ENCODE assay signal across 20 cellular contexts in genomic region chr17:6449307-6449706, GRCh38. TPM values are rescaled to one million over a fixed set of nuclear protein-coding genes. Genes with fewer than 3 reads are reported as not detected.
A peak's percentile ranks its signal among the peaks of the same experiment; 100 is the strongest.
DNase-seq lines count a peak whose midpoint lies in the region; TF ChIP-seq lines count a peak whose summit lies in the region.
"Had no signal": no experiment of that assay in that cellular context is flagged by ENCODE, and none has a peak within 500 bp of the region (broad histone marks: within the 10 kb centered on the region; RNA-seq: fewer than 3 reads in every experiment).

No MANE protein-coding gene starts in this region.

- no peaks in the 10 kb centered on the region for H3K27me3 Mint-ChIP-seq in chondrocyte (ENCODE audit: low read depth)
- H3K27me3 Mint-ChIP-seq: B cell; CD4-positive, alpha-beta T cell had no signal

- peaks cover 0 to 54% (median 48%) of the 10 kb centered on the region in 11 experiments; a peak in 18 of 22 replicates for H3K36me3 ChIP-seq in BLaER1 treated with 17β-estradiol and CSF1 and Interleukin-3, amounts not matched to agents 10 nM and 100 nM
- H3K36me3 ChIP-seq in Loucy (ENCODE audit: insufficient read depth, low read length), result peaks cover 33% of the 10 kb centered on the region; the same call in 1 of the 2 replicates
- H3K36me3 ChIP-seq in osteoblast (ENCODE audit: insufficient read depth, low read length), result peaks cover 20% of the 10 kb centered on the region
- peaks cover 27% of the 10 kb centered on the region for H3K36me3 ChIP-seq in SJCRH30

- H2AFZ ChIP-seq in Loucy (ENCODE audit: low read length), result no peak overlapping the region
- H2AFZ ChIP-seq in osteoblast (ENCODE audit: low read length), result no peak overlapping the region

- H3K27ac ChIP-seq in BLaER1 treated with 17β-estradiol and CSF1 and Interleukin-3, amounts not matched to agents 10 nM and 100 nM, result no peak overlapping the region
- H3K27ac ChIP-seq in osteoblast (ENCODE audit: low read depth, low read length) (no peak overlapping the region), SJCRH30 (no peak overlapping the region)
- H3K27ac ChIP-seq: C4-2B had no signal

- no peaks in the 10 kb centered on the region for H3F3A ChIP-seq in Loucy (ENCODE audit: low read depth)

- DNase-seq in chondrocyte (ENCODE audit: low spot score) (peak; percentile 61), osteoblast (ENCODE audit: insufficient read length, low spot score, missing footprints) (peak; percentile 48), SJCRH30 (no peak), HuH-7.5 (ENCODE audit: low spot score) (no peak), activated gamma-delta T cell (lab: John Stamatoyannopoulos, UW) (no peak)
- DNase-seq: Caco-2; CD4-positive, alpha-beta T cell; DMS79; GDM1; IMR-90; KBM-7 had no signal

- H3K36me3 Mint-ChIP-seq in chondrocyte (ENCODE audit: low read depth), result no peaks in the 10 kb centered on the region

- peak overlapping the region in 6 of 11 experiments; percentile 4 to 67 (median 55); a peak in 5 of 22 replicates for H3K4me2 ChIP-seq in BLaER1 treated with 17β-estradiol and CSF1 and Interleukin-3, amounts not matched to agents 10 nM and 100 nM
- H3K4me2 ChIP-seq in Loucy (ENCODE audit: low read depth, low read length, poor library complexity, severe bottlenecking), result peak overlapping the region; percentile 5
- H3K4me2 ChIP-seq in osteoblast (ENCODE audit: insufficient read depth, low read length), result no peak overlapping the region

- peaks cover 0 to 18% (median 0%) of the 10 kb centered on the region in 11 experiments; a peak in 5 of 22 replicates for H3K27me3 ChIP-seq in BLaER1 treated with 17β-estradiol and CSF1 and Interleukin-3, amounts not matched to agents 10 nM and 100 nM
- H3K27me3 ChIP-seq in Loucy (ENCODE audit: insufficient read depth, low read length, poor library complexity, severe bottlenecking) (no peaks in the 10 kb centered on the region), osteoblast (ENCODE audit: insufficient read depth, low read length) (no peaks in the 10 kb centered on the region), SJCRH30 (no peaks in the 10 kb centered on the region)

- no peaks in the 10 kb centered on the region for H3K9me3 ChIP-seq in BLaER1 treated with 17β-estradiol and CSF1 and Interleukin-3, amounts not matched to agents 10 nM and 100 nM (replicated peaks in 1 of 11)
- no peaks in the 10 kb centered on the region for H3K9me3 ChIP-seq in Loucy (ENCODE audit: insufficient read depth, low read depth, low read length)
- no peaks in the 10 kb centered on the region for H3K9me3 ChIP-seq in osteoblast (ENCODE audit: low read depth, low read length)
- H3K9me3 ChIP-seq in SJCRH30 (replicated peaks), result no peaks in the 10 kb centered on the region
- H3K9me3 ChIP-seq: Caco-2, HAP-1 had no signal

- H3K9me2 ChIP-seq in Loucy (replicated peaks; ENCODE audit: low read depth, low read length), result no peaks in the 10 kb centered on the region

- H3K4me3 Mint-ChIP-seq in chondrocyte (ENCODE audit: unreplicated experiment), result no peak overlapping the region
- H3K4me3 Mint-ChIP-seq: B cell; CD4-positive, alpha-beta T cell had no signal

- peaks cover 9 to 75% (median 65%) of the 10 kb centered on the region in 10 experiments for H3K4me1 ChIP-seq in BLaER1 treated with 17β-estradiol and CSF1 and Interleukin-3, amounts not matched to agents 10 nM and 100 nM
- peaks cover 36% of the 10 kb centered on the region for H3K4me1 ChIP-seq in Loucy (ENCODE audit: insufficient read depth, low read length, poor library complexity, severe bottlenecking)
- peaks cover 3% of the 10 kb centered on the region for H3K4me1 ChIP-seq in osteoblast (ENCODE audit: insufficient read depth, low read length)
- H3K4me1 ChIP-seq in SJCRH30, result peaks cover 20% of the 10 kb centered on the region
- H3K4me1 ChIP-seq: Caco-2 had no signal

- H3K27ac Mint-ChIP-seq in chondrocyte (ENCODE audit: unreplicated experiment), result no peak overlapping the region
- H3K27ac Mint-ChIP-seq: B cell; CD4-positive, alpha-beta T cell had no signal

- TF ChIP-seq CTCF in Loucy (conservative IDR thresholded peaks at IDR 0.05; ENCODE audit: low read length), result no peak
- no peak for TF ChIP-seq CTCF in chondrocyte (IDR thresholded peaks at IDR 0.05)
- TF ChIP-seq CTCF in osteoblast (IDR thresholded peaks at IDR 0.05; ENCODE audit: extremely low read depth, low read depth, low read length), result no peak

- H3K79me2 ChIP-seq in Loucy (ENCODE audit: insufficient read depth, low read length) (peaks cover 51% of the 10 kb centered on the region), osteoblast (ENCODE audit: insufficient read depth, low read length) (peaks cover 7% of the 10 kb centered on the region)

- no peaks in the 10 kb centered on the region for H3K9me3 Mint-ChIP-seq in chondrocyte (ENCODE audit: low read depth)
- H3K9me3 Mint-ChIP-seq: CD4-positive, alpha-beta T cell had no signal

- H3K9ac ChIP-seq in BLaER1 treated with 17β-estradiol and CSF1 and Interleukin-3, amounts not matched to agents 10 nM and 100 nM, result no peak overlapping the region; a peak in 1 of 22 replicates
- peak overlapping the region; percentile 18 for H3K9ac ChIP-seq in Loucy (ENCODE audit: low read depth, low read length, poor library complexity, severe bottlenecking)

- H3K4me1 Mint-ChIP-seq in chondrocyte (ENCODE audit: low read depth), result peaks cover 4% of the 10 kb centered on the region

- H3K4me3 ChIP-seq in BLaER1 treated with 17β-estradiol and CSF1 and Interleukin-3, amounts not matched to agents 10 nM and 100 nM, result no peak overlapping the region
- H3K4me3 ChIP-seq in Loucy (ENCODE audit: low read length, poor library complexity, severe bottlenecking) (no peak overlapping the region), osteoblast (ENCODE audit: insufficient read depth, low read length) (no peak overlapping the region), SJCRH30 (no peak overlapping the region)
- H3K4me3 ChIP-seq: HAP-1 had no signal

- peaks cover 0 to 79% (median 33%) of the 10 kb centered on the region in 11 experiments; a peak in 15 of 22 replicates for H4K20me1 ChIP-seq in BLaER1 treated with 17β-estradiol and CSF1 and Interleukin-3, amounts not matched to agents 10 nM and 100 nM
- H4K20me1 ChIP-seq in Loucy (ENCODE audit: insufficient read depth, low read length, poor library complexity, severe bottlenecking) (peaks cover 25% of the 10 kb centered on the region), osteoblast (ENCODE audit: insufficient read depth, low read length) (no peaks in the 10 kb centered on the region)

RNA-seq across cellular contexts. Expression of gene PIMREG, which starts 5.1 kb away (rescaled TPM):
- total RNA-seq in chondrocyte, result 5.2 to 7.4 TPM (median 7.0 TPM) in 3 replicates
- 3.5 and 5.1 TPM in 2 replicates for total RNA-seq in osteoblast
- total RNA-seq in SJCRH30 (2014; rRNA removed; shearing (Covaris generic)), result 87.2 and 94.7 TPM in 2 replicates
- total RNA-seq: B cell; CD4-positive, alpha-beta T cell had no signal

RNA-seq across cellular contexts. Expression of gene AIPL1, which starts 14.4 kb away (rescaled TPM):
- not detected in 3 replicates for total RNA-seq in chondrocyte
- total RNA-seq in osteoblast, result not detected in 2 replicates
- 0.42 TPM in 1 of 2 replicates, not detected in the other for total RNA-seq in SJCRH30 (2014; rRNA removed; shearing (Covaris generic))
- total RNA-seq: A172; B cell; Caco-2; CD4-positive, alpha-beta T cell; Daoy; H4; HT-29; IMR-90 had no signal

Comparison
In these comparisons a context has a peak if more than half of its experiments do, and no peak if none do; other contexts are left out.
1. DNase-seq: peak in chondrocyte (single experiment) and osteoblast (single experiment); none in SJCRH30 (0 of 2), HuH-7.5 (single experiment) and activated gamma-delta T cell (single experiment).
2. RNA of gene PIMREG, which starts 5.1 kb away (total RNA-seq): 87.2 to 94.7 TPM in SJCRH30; 5.2 to 7.4 TPM in chondrocyte and 3.5 to 5.1 TPM in osteoblast; every median in the first group is over 10 times any median in the second.